In the genomic region with DNA sequence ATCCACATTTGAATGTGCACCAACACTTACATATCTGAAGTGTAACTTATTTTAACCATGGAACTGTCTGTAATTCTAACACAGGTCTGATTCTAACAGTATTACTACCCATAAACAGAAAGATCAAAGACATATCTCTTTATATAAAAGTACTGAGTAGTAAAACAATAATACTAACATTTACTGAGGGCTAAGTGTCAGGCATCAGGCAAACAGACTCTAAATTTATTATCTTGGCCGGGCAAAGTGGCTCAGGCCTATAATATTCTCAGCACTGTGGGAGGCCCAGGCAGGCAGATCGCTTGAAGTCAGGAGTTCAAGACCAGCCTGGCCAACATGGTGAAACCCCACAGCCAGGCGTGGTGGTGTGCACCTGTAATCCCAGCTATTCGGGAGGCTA, we compare ENCODE assay signal across 1 cellular context.
TF ChIP-seq lines count a peak whose summit lies in the region.

No MANE protein-coding gene starts in this region.

TF ChIP-seq in SK-N-SH treated with all-trans-retinoic acid at 6 μM for 48 hours, 23 proteins besides CTCF, POLR2A, EP300 and RAD21 (continued from another document):
- TF ChIP-seq, protein P1, sequence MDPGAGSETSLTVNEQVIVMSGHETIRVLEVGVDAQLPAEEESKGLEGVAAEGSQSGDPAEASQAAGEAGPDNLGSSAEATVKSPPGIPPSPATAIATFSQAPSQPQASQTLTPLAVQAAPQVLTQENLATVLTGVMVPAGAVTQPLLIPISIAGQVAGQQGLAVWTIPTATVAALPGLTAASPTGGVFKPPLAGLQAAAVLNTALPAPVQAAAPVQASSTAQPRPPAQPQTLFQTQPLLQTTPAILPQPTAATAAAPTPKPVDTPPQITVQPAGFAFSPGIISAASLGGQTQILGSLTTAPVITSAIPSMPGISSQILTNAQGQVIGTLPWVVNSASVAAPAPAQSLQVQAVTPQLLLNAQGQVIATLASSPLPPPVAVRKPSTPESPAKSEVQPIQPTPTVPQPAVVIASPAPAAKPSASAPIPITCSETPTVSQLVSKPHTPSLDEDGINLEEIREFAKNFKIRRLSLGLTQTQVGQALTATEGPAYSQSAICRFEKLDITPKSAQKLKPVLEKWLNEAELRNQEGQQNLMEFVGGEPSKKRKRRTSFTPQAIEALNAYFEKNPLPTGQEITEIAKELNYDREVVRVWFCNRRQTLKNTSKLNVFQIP (CRISPR knock-in tag; IDR thresholded peaks at IDR 0.05; ENCODE audit: borderline replicate concordance, low read depth): no peak
